9 cellular contexts compared by ENCODE assay signal in the genomic region with DNA sequence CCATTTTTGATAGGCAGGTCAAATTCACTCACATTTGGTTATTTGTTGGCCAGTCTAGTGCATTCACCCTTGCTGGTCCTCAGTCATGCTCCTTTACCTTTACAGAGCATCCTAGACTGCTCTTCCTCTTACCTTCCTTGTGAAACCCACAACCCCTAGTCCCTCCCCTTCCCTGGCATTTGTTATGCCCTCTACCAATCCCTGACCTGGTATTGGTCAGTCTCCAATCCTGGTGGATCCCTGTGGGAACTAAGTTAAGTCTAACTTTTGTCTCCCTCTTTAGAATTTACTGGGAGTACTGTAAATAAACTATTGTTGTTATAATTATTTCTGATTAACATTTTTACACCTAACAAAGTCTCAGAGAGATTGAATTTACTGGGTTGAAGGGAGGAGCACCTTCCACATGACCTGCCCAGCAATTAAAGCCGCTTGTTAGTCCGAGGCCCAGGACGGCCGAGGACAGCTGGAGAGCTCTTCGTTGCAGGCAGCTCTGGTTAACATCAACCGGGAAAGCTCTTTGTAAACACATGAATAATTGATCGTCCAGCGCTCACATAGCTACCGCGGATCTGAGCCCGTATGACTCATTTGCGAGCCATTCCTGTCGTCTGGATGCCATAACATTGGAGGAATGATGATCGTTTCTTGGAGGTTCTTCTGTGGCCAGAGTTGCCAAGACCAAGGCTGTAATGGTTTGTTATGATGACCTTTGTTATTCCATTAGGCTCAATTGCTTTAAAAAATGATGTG. TPM values are rescaled to one million over a fixed set of nuclear protein-coding genes. Genes with fewer than 3 reads are reported as not detected.
DNase-seq lines count a peak whose midpoint lies in the region; ATAC-seq and TF ChIP-seq lines count a peak whose summit lies in the region.
"Had no signal": no experiment of that assay in that cellular context is flagged by ENCODE, and none has a peak within 500 bp of the region (broad histone marks: within the 10 kb centered on the region; RNA-seq: fewer than 3 reads in every experiment).

No MANE protein-coding gene starts in this region.

- no peaks in the 10 kb centered on the region for H3K9me3 ChIP-seq in skeletal muscle tissue (ENCODE audit: control insufficient read depth in 3 of 3, low read length in 3 of 3)
- H3K9me3 ChIP-seq in naive thymus-derived CD4-positive, alpha-beta T cell (ENCODE audit: control insufficient read depth in 2 of 3, low read length in 3 of 3) = no peaks in the 10 kb centered on the region

- H3K36me3 ChIP-seq in skeletal muscle tissue (ENCODE audit: control insufficient read depth in 3 of 3, insufficient read depth in 3 of 3, low read length in 3 of 3) = no peaks in the 10 kb centered on the region
- no peaks in the 10 kb centered on the region for H3K36me3 ChIP-seq in naive thymus-derived CD4-positive, alpha-beta T cell (ENCODE audit: control insufficient read depth in 2 of 3, insufficient read depth in 3 of 3, low read length in 3 of 3)

- ATAC-seq in naive thymus-derived CD4-positive, alpha-beta T cell = no peak
- ATAC-seq in natural killer cell = no peak

- CTCF ChIA-PET in naive thymus-derived CD4-positive, alpha-beta T cell (lab: Charles Lee) = no interaction called here

- H3K27me3 Mint-ChIP-seq in naive thymus-derived CD4-positive, alpha-beta T cell = peaks cover 3 to 19% (median 10%) of the 10 kb centered on the region in 5 donors
- peaks cover 5 to 19% of the 10 kb centered on the region in 2 donors for H3K27me3 Mint-ChIP-seq in natural killer cell (ENCODE audit: low read depth in 2 of 2)

- H3K27ac ChIP-seq in skeletal muscle tissue (ENCODE audit: low read depth, low read length) = peak overlapping the region; percentile 33
- no peak overlapping the region for H3K27ac ChIP-seq in naive thymus-derived CD4-positive, alpha-beta T cell (ENCODE audit: low read depth, low read length)

- DNase-seq in GM04504 (ENCODE audit: low read depth) (peak; percentile 93), T1000 (lab: John Stamatoyannopoulos, UW) (peak; percentile 69), iPS-NIHi11 (ENCODE audit: low spot score) (peak; percentile 41), natural killer cell (no peak), epidermal melanocyte (ENCODE audit: insufficient read length, low spot score) (no peak), NCI-H1417 (lab: John Stamatoyannopoulos, UW) (no peak)
- DNase-seq in naive thymus-derived CD4-positive, alpha-beta T cell = no peak
- DNase-seq: activated CD4-positive, alpha-beta T cell treated with anti-CD3 and anti-CD28 coated beads for 1 hour had no signal

- H3K4me3 ChIP-seq in skeletal muscle tissue (ENCODE audit: low read length in 3 of 3) = no peak overlapping the region
- no peak overlapping the region for H3K4me3 ChIP-seq in naive thymus-derived CD4-positive, alpha-beta T cell (ENCODE audit: low read length)

- no peak overlapping the region for H3K9ac ChIP-seq in skeletal muscle tissue (ENCODE audit: low read depth in 1 of 3, low read length in 3 of 3)

- H3K27me3 ChIP-seq in skeletal muscle tissue (ENCODE audit: control insufficient read depth in 3 of 3, insufficient read depth in 3 of 3, low read length in 3 of 3) = no peaks in the 10 kb centered on the region
- no peaks in the 10 kb centered on the region for H3K27me3 ChIP-seq in naive thymus-derived CD4-positive, alpha-beta T cell (ENCODE audit: control insufficient read depth in 2 of 2, insufficient read depth in 2 of 2, low read length in 2 of 2)

- no peak overlapping the region for H3K4me3 Mint-ChIP-seq in naive thymus-derived CD4-positive, alpha-beta T cell
- H3K4me3 Mint-ChIP-seq in natural killer cell = no peak overlapping the region

- peaks cover 0 to 2% (median 0%) of the 10 kb centered on the region in 11 donors for H3K9me3 Mint-ChIP-seq in naive thymus-derived CD4-positive, alpha-beta T cell
- H3K9me3 Mint-ChIP-seq in natural killer cell = no peaks in the 10 kb centered on the region

- H3K4me1 Mint-ChIP-seq in naive thymus-derived CD4-positive, alpha-beta T cell = peaks cover 0 to 4% (median 0%) of the 10 kb centered on the region in 7 donors
- H3K4me1 Mint-ChIP-seq in natural killer cell = no peaks in the 10 kb centered on the region

- no peak overlapping the region for H3K27ac Mint-ChIP-seq in naive thymus-derived CD4-positive, alpha-beta T cell
- H3K27ac Mint-ChIP-seq in natural killer cell = no peak overlapping the region

- H3K4me1 ChIP-seq in skeletal muscle tissue (ENCODE audit: control insufficient read depth in 3 of 3, insufficient read depth in 3 of 3, low read length in 3 of 3) = peaks cover 0 to 5% (median 3%) of the 10 kb centered on the region in 3 donors
- no peaks in the 10 kb centered on the region for H3K4me1 ChIP-seq in naive thymus-derived CD4-positive, alpha-beta T cell (ENCODE audit: control insufficient read depth in 2 of 2, insufficient read depth in 2 of 2, low read length in 2 of 2)

- no peaks in the 10 kb centered on the region for H3K36me3 Mint-ChIP-seq in naive thymus-derived CD4-positive, alpha-beta T cell
- H3K36me3 Mint-ChIP-seq in natural killer cell = no peaks in the 10 kb centered on the region

- TF ChIP-seq CTCF in natural killer cell (IDR thresholded peaks at IDR 0.05) = no peak

- intact Hi-C loops in naive thymus-derived CD4-positive, alpha-beta T cell (cut with micrococcal nuclease) = no loop called here
- intact Hi-C loops in natural killer cell (cut with micrococcal nuclease) = loop anchor here (10.0 kb wide), 1 partner anchor 386 kb away; no protein-coding TSS in a partner anchor

- POLR2A ChIA-PET in naive thymus-derived CD4-positive, alpha-beta T cell (lab: Charles Lee) = no interaction called here

RNA-seq across cellular contexts. Expression of gene MTARC1, which starts 31.9 kb away (rescaled TPM):
- total RNA-seq in skeletal muscle tissue = 5.2 TPM
- total RNA-seq in naive thymus-derived CD4-positive, alpha-beta T cell = 10 to 100 TPM in 1 of 5 experiments, 1 to 10 TPM in 1, not detected in 3; 1.1 to 14.5 TPM
- not detected for polyA plus RNA-seq in naive thymus-derived CD4-positive, alpha-beta T cell
- total RNA-seq in natural killer cell = 1 to 10 TPM in 1 of 3 donors, under 1 TPM in 1, not detected in 1; 0.52 to 2.5 TPM

Comparison
In these comparisons a context has a peak if more than half of its experiments do, and no peak if none do; other contexts are left out.
1. DNase-seq: peak in GM04504 (single experiment), T1000 (single experiment) and iPS-NIHi11 (single experiment); none in naive thymus-derived CD4-positive, alpha-beta T cell (0 of 9), natural killer cell (single experiment), epidermal melanocyte (single experiment) and NCI-H1417 (0 of 3).